ENCODE assay signal across 2 cellular contexts in the genomic region with DNA sequence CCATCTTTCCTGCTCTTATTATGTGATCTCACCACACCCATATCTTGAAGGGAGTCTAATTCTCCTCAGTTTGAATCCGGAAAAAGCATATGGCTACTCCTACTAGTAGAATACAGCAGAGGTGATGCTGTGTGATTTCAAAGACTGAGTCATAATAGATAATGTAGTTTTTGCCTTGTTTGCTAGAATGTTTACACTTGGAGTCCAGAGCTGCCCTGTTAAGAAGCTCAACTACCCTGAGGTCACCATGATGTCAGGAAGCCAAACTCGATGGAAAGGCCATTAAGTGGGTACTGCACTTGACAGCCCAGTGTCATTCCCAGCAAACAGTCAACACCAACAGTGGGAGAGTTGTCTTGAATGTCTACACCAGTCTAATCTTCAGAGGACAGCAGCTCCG.
TF ChIP-seq lines count a peak whose summit lies in the region.

No MANE protein-coding gene starts in this region.

TF ChIP-seq in IMR-90, 13 proteins besides CTCF, POLR2A, EP300 and RAD21:
- TF ChIP-seq CHD1 (IDR thresholded peaks at IDR 0.05; ENCODE audit: low read depth, low read length) (no peak), FOS (IDR thresholded peaks at IDR 0.05; ENCODE audit: low read depth, low read length) (no peak)

TF ChIP-seq in K562, 482 proteins besides CTCF, POLR2A, EP300 and RAD21:
- TF ChIP-seq NFE2 (IDR thresholded peaks at IDR 0.05; ENCODE audit: low read depth) (no peak), ZKSCAN8 (CRISPR knock-in tag; IDR thresholded peaks at IDR 0.05) (0 out of 2 replicates have a peak, but pooled peaks have one; percentile 32), FOSL1 (tag; conservative IDR thresholded peaks at IDR 0.05) (peak; percentile 49), JUND (IDR thresholded peaks at IDR 0.05; ENCODE audit: borderline replicate concordance, low read depth, low read length) (peak; percentile 14; the same call in 1 of the 2 replicates), JUND (tag; IDR thresholded peaks at IDR 0.05; ENCODE audit: borderline replicate concordance, low read depth, low read length) (0 out of 3 replicates have a peak, but pooled peaks have one; percentile 36), TCF3 (CRISPR knock-in tag; IDR thresholded peaks at IDR 0.05) (peak; percentile 13; the same call in 1 of the 2 replicates)
TF ChIP-seq in K562: peak in this region for 4.
